2 cellular contexts compared by ENCODE assay signal in the genomic region with DNA sequence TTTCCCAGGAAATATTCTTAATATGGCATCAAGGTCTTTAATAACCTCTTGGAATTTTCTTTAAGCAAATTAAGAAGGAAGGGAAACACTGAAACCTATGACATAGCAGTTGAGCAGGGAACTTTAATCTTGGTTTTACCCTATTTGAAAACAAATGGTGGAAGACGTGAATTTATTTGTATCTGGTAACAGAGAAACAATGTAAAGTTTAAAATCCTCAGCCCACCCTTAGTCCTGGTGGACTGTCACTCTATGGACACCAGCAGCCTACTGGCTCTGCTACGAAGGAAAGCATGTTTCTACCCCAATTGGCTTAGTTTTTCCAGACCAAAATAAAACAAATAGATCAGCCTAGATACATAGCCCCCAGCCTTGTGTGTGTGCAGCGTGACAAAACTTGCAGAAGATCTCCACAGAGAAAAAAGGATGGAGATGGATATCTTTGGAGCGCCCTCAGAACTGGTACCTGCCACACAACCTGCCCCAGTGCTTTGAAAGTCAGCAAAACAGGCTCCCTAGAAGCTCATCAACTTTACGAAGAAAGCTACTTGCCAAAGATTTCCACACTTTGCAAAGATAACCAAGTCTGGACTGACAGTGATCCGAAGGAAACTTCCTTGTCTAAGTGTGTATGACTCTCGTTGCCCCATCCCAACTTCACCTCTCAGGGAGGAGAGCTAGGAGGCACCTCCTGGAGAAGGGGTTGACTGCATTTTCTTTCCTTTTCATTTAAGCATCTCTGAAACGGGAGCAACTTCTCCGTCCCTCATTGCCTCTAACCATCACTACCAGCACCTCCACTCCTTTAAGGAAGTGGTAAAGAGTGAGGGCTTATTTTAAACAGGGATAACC.
TF ChIP-seq lines count a peak whose summit lies in the region.

No MANE protein-coding gene starts in this region.

TF ChIP-seq in liver, 16 proteins besides CTCF, POLR2A, EP300 and RAD21:
- TF ChIP-seq, protein P1, sequence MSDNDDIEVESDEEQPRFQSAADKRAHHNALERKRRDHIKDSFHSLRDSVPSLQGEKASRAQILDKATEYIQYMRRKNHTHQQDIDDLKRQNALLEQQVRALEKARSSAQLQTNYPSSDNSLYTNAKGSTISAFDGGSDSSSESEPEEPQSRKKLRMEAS (IDR thresholded peaks at IDR 0.05), result no peak
- TF ChIP-seq EGR1 (IDR thresholded peaks at IDR 0.05; ENCODE audit: low read depth in 2 of 2) (no peak), YY1 (IDR thresholded peaks at IDR 0.05) (no peak), RXRA (IDR thresholded peaks at IDR 0.05) (no peak), JUND (IDR thresholded peaks at IDR 0.05) (no peak), TAF1 (conservative IDR thresholded peaks at IDR 0.05) (no peak), SP1 (IDR thresholded peaks at IDR 0.05) (no peak), HNF4A (conservative IDR thresholded peaks at IDR 0.05) (no peak), FOXA1 (IDR thresholded peaks at IDR 0.05) (no peak), FOXA2 (IDR thresholded peaks at IDR 0.05) (no peak)
- TF ChIP-seq, protein P2, sequence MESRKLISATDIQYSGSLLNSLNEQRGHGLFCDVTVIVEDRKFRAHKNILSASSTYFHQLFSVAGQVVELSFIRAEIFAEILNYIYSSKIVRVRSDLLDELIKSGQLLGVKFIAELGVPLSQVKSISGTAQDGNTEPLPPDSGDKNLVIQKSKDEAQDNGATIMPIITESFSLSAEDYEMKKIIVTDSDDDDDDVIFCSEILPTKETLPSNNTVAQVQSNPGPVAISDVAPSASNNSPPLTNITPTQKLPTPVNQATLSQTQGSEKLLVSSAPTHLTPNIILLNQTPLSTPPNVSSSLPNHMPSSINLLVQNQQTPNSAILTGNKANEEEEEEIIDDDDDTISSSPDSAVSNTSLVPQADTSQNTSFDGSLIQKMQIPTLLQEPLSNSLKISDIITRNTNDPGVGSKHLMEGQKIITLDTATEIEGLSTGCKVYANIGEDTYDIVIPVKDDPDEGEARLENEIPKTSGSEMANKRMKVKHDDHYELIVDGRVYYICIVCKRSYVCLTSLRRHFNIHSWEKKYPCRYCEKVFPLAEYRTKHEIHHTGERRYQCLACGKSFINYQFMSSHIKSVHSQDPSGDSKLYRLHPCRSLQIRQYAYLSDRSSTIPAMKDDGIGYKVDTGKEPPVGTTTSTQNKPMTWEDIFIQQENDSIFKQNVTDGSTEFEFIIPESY (IDR thresholded peaks at IDR 0.05), result no peak
- TF ChIP-seq, protein P3, sequence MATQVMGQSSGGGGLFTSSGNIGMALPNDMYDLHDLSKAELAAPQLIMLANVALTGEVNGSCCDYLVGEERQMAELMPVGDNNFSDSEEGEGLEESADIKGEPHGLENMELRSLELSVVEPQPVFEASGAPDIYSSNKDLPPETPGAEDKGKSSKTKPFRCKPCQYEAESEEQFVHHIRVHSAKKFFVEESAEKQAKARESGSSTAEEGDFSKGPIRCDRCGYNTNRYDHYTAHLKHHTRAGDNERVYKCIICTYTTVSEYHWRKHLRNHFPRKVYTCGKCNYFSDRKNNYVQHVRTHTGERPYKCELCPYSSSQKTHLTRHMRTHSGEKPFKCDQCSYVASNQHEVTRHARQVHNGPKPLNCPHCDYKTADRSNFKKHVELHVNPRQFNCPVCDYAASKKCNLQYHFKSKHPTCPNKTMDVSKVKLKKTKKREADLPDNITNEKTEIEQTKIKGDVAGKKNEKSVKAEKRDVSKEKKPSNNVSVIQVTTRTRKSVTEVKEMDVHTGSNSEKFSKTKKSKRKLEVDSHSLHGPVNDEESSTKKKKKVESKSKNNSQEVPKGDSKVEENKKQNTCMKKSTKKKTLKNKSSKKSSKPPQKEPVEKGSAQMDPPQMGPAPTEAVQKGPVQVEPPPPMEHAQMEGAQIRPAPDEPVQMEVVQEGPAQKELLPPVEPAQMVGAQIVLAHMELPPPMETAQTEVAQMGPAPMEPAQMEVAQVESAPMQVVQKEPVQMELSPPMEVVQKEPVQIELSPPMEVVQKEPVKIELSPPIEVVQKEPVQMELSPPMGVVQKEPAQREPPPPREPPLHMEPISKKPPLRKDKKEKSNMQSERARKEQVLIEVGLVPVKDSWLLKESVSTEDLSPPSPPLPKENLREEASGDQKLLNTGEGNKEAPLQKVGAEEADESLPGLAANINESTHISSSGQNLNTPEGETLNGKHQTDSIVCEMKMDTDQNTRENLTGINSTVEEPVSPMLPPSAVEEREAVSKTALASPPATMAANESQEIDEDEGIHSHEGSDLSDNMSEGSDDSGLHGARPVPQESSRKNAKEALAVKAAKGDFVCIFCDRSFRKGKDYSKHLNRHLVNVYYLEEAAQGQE (IDR thresholded peaks at IDR 0.05), result no peak

TF ChIP-seq in HepG2, 621 proteins besides CTCF, POLR2A, EP300 and RAD21:
- no peak for TF ChIP-seq ZFP82 (CRISPR knock-in tag; IDR thresholded peaks at IDR 0.05; ENCODE audit: borderline replicate concordance)
- TF ChIP-seq ZNF737 (CRISPR knock-in tag; IDR thresholded peaks at IDR 0.05; ENCODE audit: borderline replicate concordance), result no peak
- TF ChIP-seq NPAS2 (CRISPR knock-in tag; IDR thresholded peaks at IDR 0.05; ENCODE audit: borderline replicate concordance), result no peak
- TF ChIP-seq PHB2 (IDR thresholded peaks at IDR 0.05; ENCODE audit: partially characterized antibody), result no peak
- no peak for TF ChIP-seq RORA (CRISPR knock-in tag; IDR thresholded peaks at IDR 0.05)
